Comparison of ENCODE assay signal across 10 cellular contexts in the genomic region with DNA sequence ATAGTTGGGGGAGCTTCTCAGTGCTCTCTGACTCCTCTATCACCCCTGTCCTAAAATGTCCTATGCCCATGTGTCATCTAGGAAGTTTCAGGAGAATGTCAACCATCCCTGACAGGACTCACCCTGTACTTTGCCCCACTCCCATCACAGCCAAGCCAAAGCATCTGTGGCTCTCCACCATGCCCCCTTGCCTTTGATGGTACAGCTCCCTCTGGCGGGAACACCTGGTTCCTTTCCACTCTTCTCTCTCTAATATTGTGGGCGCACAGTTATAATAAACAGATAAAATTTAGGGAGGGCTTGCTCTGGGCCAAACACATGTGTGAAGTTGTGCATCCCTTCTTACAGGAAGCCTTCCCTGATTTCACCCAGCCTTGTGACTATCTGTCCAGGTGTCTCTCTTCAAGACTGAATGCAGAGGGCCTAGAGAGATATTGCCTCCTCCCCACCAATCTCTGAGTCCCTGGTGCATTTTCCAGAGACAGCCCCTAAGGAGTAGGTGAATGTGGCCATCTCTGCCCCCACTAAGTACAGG.
DNase-seq lines count a peak whose midpoint lies in the region; ATAC-seq and TF ChIP-seq lines count a peak whose summit lies in the region.
"Had no signal": no experiment of that assay in that cellular context is flagged by ENCODE, and none has a peak within 500 bp of the region (broad histone marks: within the 10 kb centered on the region; RNA-seq: fewer than 3 reads in every experiment).

No MANE protein-coding gene starts in this region.

- DNase-seq in SHP77 (lab: John Stamatoyannopoulos, UW) (peak; percentile 2 to 6), SHP77 treated with DMSO at 0.1 percent for 48 hours (lab: John Stamatoyannopoulos, UW) (no peak), mucosa of descending colon (peak in 1 of 3 donors; percentile 30), NCI-H774 (lab: John Stamatoyannopoulos, UW) (no peak), ureter (ENCODE audit: low spot score) (no peak)
- peak; percentile 67 for DNase-seq in activated CD4-positive, alpha-beta T cell treated with anti-CD3 and anti-CD28 coated beads, Interleukin-2, amount 10 ng/mL, durations not matched to agents 24 days and 14 days

- H3K4me1 ChIP-seq in mucosa of descending colon (ENCODE audit: low read depth): peaks cover 2% of the 10 kb centered on the region
- H3K4me1 ChIP-seq: BLaER1 had no signal

- H3K9me3 Mint-ChIP-seq in activated CD4-positive, alpha-beta T cell treated with anti-CD3 and anti-CD28 coated beads, Interleukin-2, amount 10 ng/mL, durations not matched to agents 24 days and 14 days: no peaks in the 10 kb centered on the region

- peaks cover 6% of the 10 kb centered on the region for H3K4me1 Mint-ChIP-seq in activated CD4-positive, alpha-beta T cell treated with anti-CD3 and anti-CD28 coated beads, Interleukin-2, amount 10 ng/mL, durations not matched to agents 24 days and 14 days

- ATAC-seq in HG02798 (IDR thresholded peaks at IDR 0.05; ENCODE audit: poor library complexity, unreplicated experiment) (peak; percentile 75), mucosa of descending colon (peak; percentile 52), HG03378 (IDR thresholded peaks at IDR 0.05; ENCODE audit: unreplicated experiment) (no peak)

- H3K9me3 ChIP-seq in mucosa of descending colon: no peaks in the 10 kb centered on the region
- H3K9me3 ChIP-seq: thoracic aorta had no signal

- H3K4me3 ChIP-seq in mucosa of descending colon: no peak overlapping the region
- H3K4me3 ChIP-seq: BLaER1, thoracic aorta had no signal

- no peak overlapping the region for H3K4me3 Mint-ChIP-seq in activated CD4-positive, alpha-beta T cell treated with anti-CD3 and anti-CD28 coated beads, Interleukin-2, amount 10 ng/mL, durations not matched to agents 24 days and 14 days

- no peak for TF ChIP-seq CTCF in mucosa of descending colon (IDR thresholded peaks at IDR 0.05)

- H3K27ac Mint-ChIP-seq in activated CD4-positive, alpha-beta T cell treated with anti-CD3 and anti-CD28 coated beads, Interleukin-2, amount 10 ng/mL, durations not matched to agents 24 days and 14 days: no peak overlapping the region

- intact Hi-C loops in activated CD4-positive, alpha-beta T cell treated with anti-CD3 and anti-CD28 coated beads, Interleukin-2, amount 10 ng/mL, durations not matched to agents 24 days and 14 days (cut with micrococcal nuclease): no loop called here
- intact Hi-C loops in mucosa of descending colon (cut with DNase I, micrococcal nuclease): no loop called here

- no peaks in the 10 kb centered on the region for H3K36me3 ChIP-seq in mucosa of descending colon (ENCODE audit: low read depth)
- H3K36me3 ChIP-seq: BLaER1, thoracic aorta had no signal

- H3K27me3 Mint-ChIP-seq in activated CD4-positive, alpha-beta T cell treated with anti-CD3 and anti-CD28 coated beads, Interleukin-2, amount 10 ng/mL, durations not matched to agents 24 days and 14 days: peaks cover 33% of the 10 kb centered on the region

- no peaks in the 10 kb centered on the region for H3K36me3 Mint-ChIP-seq in activated CD4-positive, alpha-beta T cell treated with anti-CD3 and anti-CD28 coated beads, Interleukin-2, amount 10 ng/mL, durations not matched to agents 24 days and 14 days (ENCODE audit: low read depth)

Comparison
In these comparisons a context has a peak if more than half of its experiments do, and no peak if none do; other contexts are left out.
1. DNase-seq: peak in SHP77 (2 of 2) and activated CD4-positive, alpha-beta T cell treated with anti-CD3 and anti-CD28 coated beads, Interleukin-2, amount 10 ng/mL, durations not matched to agents 24 days and 14 days (single experiment); none in SHP77 treated with DMSO at 0.1 percent for 48 hours (single experiment), NCI-H774 (single experiment) and ureter (single experiment).